ENCODE assay signal across 9 cellular contexts in genomic region chr15:44584162-44584749, GRCh38. TPM values are rescaled to one million over a fixed set of nuclear protein-coding genes. Genes with fewer than 3 reads are reported as not detected.
DNase-seq lines count a peak whose midpoint lies in the region; ATAC-seq and TF ChIP-seq lines count a peak whose summit lies in the region.
"Had no signal": no experiment of that assay in that cellular context is flagged by ENCODE, and none has a peak within 500 bp of the region (broad histone marks: within the 10 kb centered on the region; RNA-seq: fewer than 3 reads in every experiment).

No MANE protein-coding gene starts in this region.

- DNase-seq in NCI-H1417 (lab: John Stamatoyannopoulos, UW) (peak in 2 of 3 experiments; percentile 5 to 18), NCI-H1417 treated with DMSO at 0.1 percent for 48 hours (lab: John Stamatoyannopoulos, UW) (no peak), NCI-H2171 (lab: John Stamatoyannopoulos, UW) (peak; percentile 6), activated T-cell treated with anti-CD3 and anti-CD28 coated beads for 48 hours (ENCODE audit: low read depth) (peak; percentile 48), fibroblast of villous mesenchyme (ENCODE audit: low read depth) (peak; percentile 19), medulla oblongata (ENCODE audit: extremely low spot score) (no peak)
- peak; percentile 39 to 48 for DNase-seq in stimulated activated CD4-positive, alpha-beta T cell treated with anti-CD3 and anti-CD28 coated beads, Interleukin-1b, Interleukin-23, amount 100 ng/mL, for 4 hours (ENCODE audit: low read depth in 2 of 2)

- no peak for ATAC-seq in GM18498 (IDR thresholded peaks at IDR 0.05; ENCODE audit: unreplicated experiment)

- TF ChIP-seq CTCF in fibroblast of villous mesenchyme (IDR thresholded peaks at IDR 0.05; ENCODE audit: insufficient read depth, low read depth, low read length) = peak; percentile 49

- H3K4me3 ChIP-seq in fibroblast of villous mesenchyme (ENCODE audit: low read depth, low read length) = no peak overlapping the region
- H3K4me3 ChIP-seq: BLaER1 had no signal

RNA-seq across cellular contexts. Expression of gene EIF3J, which starts 47.3 kb away (rescaled TPM):
- 39.3 and 52.2 TPM in 2 replicates for total RNA-seq in fibroblast of villous mesenchyme

Comparison
In these comparisons a context has a peak if more than half of its experiments do, and no peak if none do; other contexts are left out.
1. DNase-seq: peak in NCI-H1417 (2 of 3), NCI-H2171 (single experiment), activated T-cell treated with anti-CD3 and anti-CD28 coated beads for 48 hours (single experiment), fibroblast of villous mesenchyme (single experiment) and stimulated activated CD4-positive, alpha-beta T cell treated with anti-CD3 and anti-CD28 coated beads, Interleukin-1b, Interleukin-23, amount 100 ng/mL, for 4 hours (2 of 2); none in NCI-H1417 treated with DMSO at 0.1 percent for 48 hours (single experiment) and medulla oblongata (single experiment).